Comparison of ENCODE assay signal across 35 cellular contexts in genomic region chr4:129231907-129232626, GRCh38.
DNase-seq lines count a peak whose midpoint lies in the region; ATAC-seq and TF ChIP-seq lines count a peak whose summit lies in the region.
"Had no signal": no experiment of that assay in that cellular context is flagged by ENCODE, and none has a peak within 500 bp of the region (broad histone marks: within the 10 kb centered on the region; RNA-seq: fewer than 3 reads in every experiment).

No MANE protein-coding gene starts in this region.

- CTCF ChIA-PET in activated CD4-positive, alpha-beta T cell treated with anti-CD3 and anti-CD28 coated beads, Interleukin-2, amount 10 ng/mL, durations not matched to agents 7 days and 5 days (lab: Charles Lee): no interaction called here

- H3K4me2 ChIP-seq in GM23338 (no peak overlapping the region), neuronal stem cell (ENCODE audit: insufficient read depth, low read length, poor library complexity, severe bottlenecking) (no peak overlapping the region)

- H3K4me1 Mint-ChIP-seq in GM23338: peaks cover 3% of the 10 kb centered on the region; the same call in 2 of the 3 replicates
- no peaks in the 10 kb centered on the region for H3K4me1 Mint-ChIP-seq in activated CD4-positive, alpha-beta T cell treated with anti-CD3 and anti-CD28 coated beads, Interleukin-2, amount 10 ng/mL, durations not matched to agents 7 days and 5 days
- H3K4me1 Mint-ChIP-seq: CD4-positive, alpha-beta memory T cell; stimulated activated naive CD8-positive, alpha-beta T cell treated with anti-CD3 and anti-CD28 coated beads, Interleukin-15, amount 100 ng/mL, for 72 hours had no signal

- no peaks in the 10 kb centered on the region for H3F3A ChIP-seq in GM23338 (replicated peaks; ENCODE audit: low read depth)

- ATAC-seq in GM23338 (no peak), GM18502 (IDR thresholded peaks at IDR 0.05; ENCODE audit: poor library complexity, unreplicated experiment) (no peak), HG02623 (IDR thresholded peaks at IDR 0.05; ENCODE audit: unreplicated experiment) (no peak)
- ATAC-seq: activated T-cell treated with anti-CD3 and anti-CD28 coated beads, Interleukin-2, amount 50 U/mL, for 72 hours; body of pancreas; K562; mucosa of descending colon; natural killer cell treated with Interleukin-12 subunit alpha and Interleukin-12 subunit beta and Interleukin-15 and Interleukin-18, amount 100 ng/mL, for 72 hours; right cardiac atrium; stimulated activated naive CD8-positive, alpha-beta T cell treated with anti-CD3 and anti-CD28 coated beads, Interleukin-15, amount 100 ng/mL, for 72 hours had no signal

- H3K4me3 ChIP-seq in GM23338: no peak overlapping the region
- H3K4me3 ChIP-seq in epithelial cell of esophagus (ENCODE audit: low read length): no peak overlapping the region
- no peak overlapping the region for H3K4me3 ChIP-seq in neuronal stem cell (ENCODE audit: low read length in 2 of 2)
- H3K4me3 ChIP-seq: adrenal gland, body of pancreas, dorsolateral prefrontal cortex, esophagus squamous epithelium, GM23248, K562, lung, mucosa of descending colon, thyroid gland, vagina had no signal

- WGBS in neuronal stem cell (ENCODE audit: extremely low coverage in 2 of 2, insufficient read length in 2 of 2, insufficient replicate concordance in 1 of 2), 2 donors: no CpG with 5 or more reads among the region's 2 CpGs

- H2BK15ac ChIP-seq in neuronal stem cell (ENCODE audit: low read length): no peak overlapping the region

- H3K4me1 ChIP-seq in GM23338 (ENCODE audit: insufficient read depth) (no peaks in the 10 kb centered on the region), neuronal stem cell (ENCODE audit: control insufficient read depth in 2 of 2, insufficient read depth in 1 of 2, low read depth in 1 of 2, low read length in 2 of 2) (no peaks in the 10 kb centered on the region)
- H3K4me1 ChIP-seq: adrenal gland, body of pancreas, esophagus squamous epithelium, thyroid gland had no signal

- TF ChIP-seq CTCF in GM23338 (conservative IDR thresholded peaks at IDR 0.05; ENCODE audit: low read depth in 2 of 2) (no peak), epithelial cell of esophagus (IDR thresholded peaks at IDR 0.05; ENCODE audit: insufficient read depth, low read depth, low read length, missing control alignments) (no peak)

- H3K4me3 Mint-ChIP-seq in GM23338: no peak overlapping the region
- H3K4me3 Mint-ChIP-seq in activated CD4-positive, alpha-beta T cell treated with anti-CD3 and anti-CD28 coated beads, Interleukin-2, amount 10 ng/mL, durations not matched to agents 7 days and 5 days: no peak overlapping the region
- H3K4me3 Mint-ChIP-seq: activated CD4-positive, alpha-beta memory T cell treated with anti-CD3 and anti-CD28 coated beads for 36 hours; activated T-cell treated with anti-CD3 and anti-CD28 coated beads, Interleukin-2, amount 50 U/mL, for 72 hours; CD4-positive, alpha-beta memory T cell; HFFc6; natural killer cell treated with Interleukin-12 subunit alpha and Interleukin-12 subunit beta and Interleukin-15 and Interleukin-18, amount 100 ng/mL, for 72 hours; stimulated activated naive CD8-positive, alpha-beta T cell treated with anti-CD3 and anti-CD28 coated beads, Interleukin-15, amount 100 ng/mL, for 72 hours; T-helper 1 cell treated with Interleukin-12 subunit alpha and Interleukin-12 subunit beta and Interleukin-4 antibody, amounts not matched to agents 30 μg/mL and 1 μg/mL, for 36 hours had no signal

- H3K23ac ChIP-seq in neuronal stem cell (ENCODE audit: low read depth, low read length, poor library complexity): no peak overlapping the region

- H2AFZ ChIP-seq in GM23338 (peak overlapping the region; percentile 7; the same call in 1 of the 2 replicates), neuronal stem cell (ENCODE audit: low read length) (peak overlapping the region; percentile 14)
- H2AFZ ChIP-seq: GM23248 had no signal

- H3K36me3 ChIP-seq in GM23338 (ENCODE audit: insufficient read depth) (no peaks in the 10 kb centered on the region), neuronal stem cell (replicated peaks in 1 of 2; ENCODE audit: control insufficient read depth in 2 of 2, insufficient read depth in 2 of 2, low read length in 2 of 2) (no peaks in the 10 kb centered on the region)
- H3K36me3 ChIP-seq: adrenal gland, esophagus squamous epithelium, thyroid gland, vagina had no signal

- H4K91ac ChIP-seq in neuronal stem cell (ENCODE audit: low read depth, low read length, poor library complexity): no peak overlapping the region

- H3K14ac ChIP-seq in neuronal stem cell (ENCODE audit: low read length): no peak overlapping the region

- H4K8ac ChIP-seq in neuronal stem cell (ENCODE audit: low read depth, low read length): no peak overlapping the region

- H3K36me3 Mint-ChIP-seq in GM23338 (ENCODE audit: low read depth): no peaks in the 10 kb centered on the region
- no peaks in the 10 kb centered on the region for H3K36me3 Mint-ChIP-seq in activated CD4-positive, alpha-beta T cell treated with anti-CD3 and anti-CD28 coated beads, Interleukin-2, amount 10 ng/mL, durations not matched to agents 7 days and 5 days (ENCODE audit: low read depth)
- H3K36me3 Mint-ChIP-seq: activated CD4-positive, alpha-beta memory T cell treated with anti-CD3 and anti-CD28 coated beads for 36 hours; CD4-positive, alpha-beta memory T cell; natural killer cell treated with Interleukin-12 subunit alpha and Interleukin-12 subunit beta and Interleukin-15 and Interleukin-18, amount 100 ng/mL, for 72 hours had no signal

- no peak overlapping the region for H2BK12ac ChIP-seq in neuronal stem cell (ENCODE audit: low read length)

- no peak for DNase-seq in GM23338 (ENCODE audit: low spot score)
- peak; percentile 82 for DNase-seq in NCI-H69 (lab: John Stamatoyannopoulos, UW)
- DNase-seq in epithelial cell of esophagus (ENCODE audit: low read depth): peak; percentile 10
- DNase-seq in neuronal stem cell (ENCODE audit: low spot score): no peak
- no peak for DNase-seq in activated CD4-positive, alpha-beta T cell treated with anti-CD3 and anti-CD28 coated beads, Interleukin-2, amount 10 ng/mL, durations not matched to agents 7 days and 5 days
- no peak for DNase-seq in activated CD4-positive, alpha-beta T cell treated with anti-CD3 and anti-CD28 coated beads for 48 hours
- DNase-seq: activated CD4-positive, alpha-beta memory T cell treated with anti-CD3 and anti-CD28 coated beads for 36 hours; activated naive CD4-positive, alpha-beta T cell; activated T-cell treated with anti-CD3 and anti-CD28 coated beads, Interleukin-2, amount 50 U/mL, for 72 hours; adrenal gland; body of pancreas; CD4-positive, alpha-beta memory T cell; cerebellar nuclear complex; dorsolateral prefrontal cortex; esophagus squamous epithelium; GM23248; HFFc6; hippocampal formation; mucosa of descending colon; NCI-H1092 treated with DMSO at 0.1 percent for 48 hours; NCI-H2029; NCI-H748 treated with DMSO at 0.1 percent for 48 hours; posterior cingulate gyrus; right cardiac atrium; stimulated activated CD4-positive, alpha-beta T cell treated with anti-CD3 and anti-CD28 coated beads, Interleukin-2, amount 100 ng/mL, for 24 hours; stimulated activated naive CD8-positive, alpha-beta T cell treated with anti-CD3 and anti-CD28 coated beads, Interleukin-15, amount 100 ng/mL, for 72 hours; thyroid gland had no signal

- H3K18ac ChIP-seq in neuronal stem cell (ENCODE audit: low read length): no peak overlapping the region

- H3K27me3 Mint-ChIP-seq in GM23338 (ENCODE audit: insufficient read depth, low read depth, poor library complexity): no peaks in the 10 kb centered on the region
- H3K27me3 Mint-ChIP-seq in activated CD4-positive, alpha-beta T cell treated with anti-CD3 and anti-CD28 coated beads, Interleukin-2, amount 10 ng/mL, durations not matched to agents 7 days and 5 days: peaks cover 5% of the 10 kb centered on the region

- H3K27ac ChIP-seq in GM23338 (ENCODE audit: low read depth): no peak overlapping the region
- H3K27ac ChIP-seq in neuronal stem cell (replicated peaks; ENCODE audit: low read length): no peak overlapping the region
- H3K27ac ChIP-seq: adrenal gland, body of pancreas, dorsolateral prefrontal cortex, esophagus squamous epithelium, GM23248, RWPE1, thyroid gland, vagina had no signal

- H3K27me3 ChIP-seq in GM23338 (ENCODE audit: insufficient read depth) (no peaks in the 10 kb centered on the region), neuronal stem cell (ENCODE audit: control insufficient read depth in 3 of 3, insufficient read depth in 3 of 3, low read depth in 1 of 3, low read length in 3 of 3) (no peaks in the 10 kb centered on the region)
- H3K27me3 ChIP-seq: adrenal gland, body of pancreas, esophagus squamous epithelium, thyroid gland, vagina had no signal

- H3K9me2 ChIP-seq in GM23338 (ENCODE audit: insufficient read depth): 0 out of 2 replicates have a peak, but pooled peaks cover 4% of the 10 kb centered on the region

- H3K9ac ChIP-seq in neuronal stem cell (ENCODE audit: low read depth, low read length, poor library complexity): no peak overlapping the region
- H3K9ac ChIP-seq: GM23248 had no signal

- H3K79me1 ChIP-seq in neuronal stem cell (ENCODE audit: low read depth, low read length): no peaks in the 10 kb centered on the region

- POLR2A ChIA-PET in activated CD4-positive, alpha-beta T cell treated with anti-CD3 and anti-CD28 coated beads, Interleukin-2, amount 10 ng/mL, durations not matched to agents 7 days and 5 days (lab: Charles Lee): no interaction called here

- no peaks in the 10 kb centered on the region for H3K9me3 Mint-ChIP-seq in GM23338
- H3K9me3 Mint-ChIP-seq in activated CD4-positive, alpha-beta T cell treated with anti-CD3 and anti-CD28 coated beads, Interleukin-2, amount 10 ng/mL, durations not matched to agents 7 days and 5 days: no peaks in the 10 kb centered on the region
- H3K9me3 Mint-ChIP-seq: activated CD4-positive, alpha-beta memory T cell treated with anti-CD3 and anti-CD28 coated beads for 36 hours; activated T-cell treated with anti-CD3 and anti-CD28 coated beads, Interleukin-2, amount 50 U/mL, for 72 hours; HFFc6; natural killer cell treated with Interleukin-12 subunit alpha and Interleukin-12 subunit beta and Interleukin-15 and Interleukin-18, amount 100 ng/mL, for 72 hours; stimulated activated naive CD8-positive, alpha-beta T cell treated with anti-CD3 and anti-CD28 coated beads, Interleukin-15, amount 100 ng/mL, for 72 hours; T-helper 1 cell treated with Interleukin-12 subunit alpha and Interleukin-12 subunit beta and Interleukin-4 antibody, amounts not matched to agents 30 μg/mL and 1 μg/mL, for 36 hours had no signal

- no peak overlapping the region for H2BK120ac ChIP-seq in neuronal stem cell (ENCODE audit: low read depth, low read length)

- no peak overlapping the region for H3K27ac Mint-ChIP-seq in GM23338
- no peak overlapping the region for H3K27ac Mint-ChIP-seq in activated CD4-positive, alpha-beta T cell treated with anti-CD3 and anti-CD28 coated beads, Interleukin-2, amount 10 ng/mL, durations not matched to agents 7 days and 5 days
- H3K27ac Mint-ChIP-seq: activated CD4-positive, alpha-beta memory T cell treated with anti-CD3 and anti-CD28 coated beads for 36 hours; activated T-cell treated with anti-CD3 and anti-CD28 coated beads, Interleukin-2, amount 50 U/mL, for 72 hours; CD4-positive, alpha-beta memory T cell; HFFc6; natural killer cell treated with Interleukin-12 subunit alpha and Interleukin-12 subunit beta and Interleukin-15 and Interleukin-18, amount 100 ng/mL, for 72 hours; stimulated activated naive CD8-positive, alpha-beta T cell treated with anti-CD3 and anti-CD28 coated beads, Interleukin-15, amount 100 ng/mL, for 72 hours; T-helper 1 cell treated with Interleukin-12 subunit alpha and Interleukin-12 subunit beta and Interleukin-4 antibody, amounts not matched to agents 30 μg/mL and 1 μg/mL, for 36 hours had no signal

- H3K9me3 ChIP-seq in neuronal stem cell (replicated peaks in 1 of 2; ENCODE audit: control insufficient read depth in 2 of 2, insufficient read depth in 1 of 2, low read depth in 1 of 2, low read length in 2 of 2): no peaks in the 10 kb centered on the region
- H3K9me3 ChIP-seq: adrenal gland, body of pancreas, esophagus squamous epithelium, mucosa of descending colon, thyroid gland, vagina had no signal

- no peaks in the 10 kb centered on the region for H4K20me1 ChIP-seq in GM23338 (replicated peaks; ENCODE audit: insufficient read depth)

- no peak overlapping the region for H2BK5ac ChIP-seq in neuronal stem cell (ENCODE audit: low read length)

- H3K79me2 ChIP-seq in GM23338 (replicated peaks; ENCODE audit: insufficient read depth): no peaks in the 10 kb centered on the region

- H3K4ac ChIP-seq in neuronal stem cell (ENCODE audit: low read length): no peak overlapping the region

- H2AK5ac ChIP-seq in neuronal stem cell (ENCODE audit: low read depth, low read length): no peak overlapping the region

Comparison
In these comparisons a context has a peak if more than half of its experiments do, and no peak if none do; other contexts are left out.
1. DNase-seq: peak in NCI-H69 (single experiment) and epithelial cell of esophagus (single experiment); none in GM23338 (single experiment), neuronal stem cell (single experiment), activated CD4-positive, alpha-beta T cell treated with anti-CD3 and anti-CD28 coated beads, Interleukin-2, amount 10 ng/mL, durations not matched to agents 7 days and 5 days (single experiment) and activated CD4-positive, alpha-beta T cell treated with anti-CD3 and anti-CD28 coated beads for 48 hours (single experiment).